1 cellular context compared by ENCODE assay signal in genomic region chr3:152322756-152323155, GRCh38.
TF ChIP-seq lines count a peak whose summit lies in the region.

No MANE protein-coding gene starts in this region.

TF ChIP-seq in K562, 482 proteins besides CTCF, POLR2A, EP300 and RAD21 (continued from another document):
- TF ChIP-seq, protein P1, sequence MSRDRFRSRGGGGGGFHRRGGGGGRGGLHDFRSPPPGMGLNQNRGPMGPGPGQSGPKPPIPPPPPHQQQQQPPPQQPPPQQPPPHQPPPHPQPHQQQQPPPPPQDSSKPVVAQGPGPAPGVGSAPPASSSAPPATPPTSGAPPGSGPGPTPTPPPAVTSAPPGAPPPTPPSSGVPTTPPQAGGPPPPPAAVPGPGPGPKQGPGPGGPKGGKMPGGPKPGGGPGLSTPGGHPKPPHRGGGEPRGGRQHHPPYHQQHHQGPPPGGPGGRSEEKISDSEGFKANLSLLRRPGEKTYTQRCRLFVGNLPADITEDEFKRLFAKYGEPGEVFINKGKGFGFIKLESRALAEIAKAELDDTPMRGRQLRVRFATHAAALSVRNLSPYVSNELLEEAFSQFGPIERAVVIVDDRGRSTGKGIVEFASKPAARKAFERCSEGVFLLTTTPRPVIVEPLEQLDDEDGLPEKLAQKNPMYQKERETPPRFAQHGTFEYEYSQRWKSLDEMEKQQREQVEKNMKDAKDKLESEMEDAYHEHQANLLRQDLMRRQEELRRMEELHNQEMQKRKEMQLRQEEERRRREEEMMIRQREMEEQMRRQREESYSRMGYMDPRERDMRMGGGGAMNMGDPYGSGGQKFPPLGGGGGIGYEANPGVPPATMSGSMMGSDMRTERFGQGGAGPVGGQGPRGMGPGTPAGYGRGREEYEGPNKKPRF (IDR thresholded peaks at IDR 0.05; ENCODE audit: low read depth, low read length): no peak
- TF ChIP-seq PHB (CRISPR knock-in tag; IDR thresholded peaks at IDR 0.05) (no peak), CBX1 (IDR thresholded peaks at IDR 0.05; ENCODE audit: low read depth) (no peak)
